Comparison of ENCODE assay signal across 24 cellular contexts in genomic region chr2:165275932-165276331, GRCh38. TPM values are rescaled to one million over a fixed set of nuclear protein-coding genes. Genes with fewer than 3 reads are reported as not detected.
"Had no signal": no experiment of that assay in that cellular context is flagged by ENCODE, and none has a peak within 500 bp of the region (broad histone marks: within the 10 kb centered on the region; RNA-seq: fewer than 3 reads in every experiment).

No MANE protein-coding gene starts in this region.

- H3K27ac ChIP-seq: PC-9, Peyer's patch, SJCRH30, SK-N-MC had no signal

- H3K9me3 ChIP-seq: Peyer's patch, SJCRH30 had no signal

- H3K4me1 ChIP-seq: Peyer's patch, SJCRH30 had no signal

- DNase-seq: IMR-90, Karpas-422, KG1, MM.1S, NCI-H1092 treated with DMSO at 0.1 percent for 48 hours, NCI-H1436, NCI-H187, NCI-H2029, NCI-H2081 treated with DMSO at 0.1 percent for 48 hours, NCI-H2171, NCI-H226, NCI-H446, NCI-H510A, NCI-H524 treated with DMSO at 0.1 percent for 48 hours, NCI-H69, NCI-H774, OCI-M1, PC-9, Peyer's patch, SHP77 treated with DMSO at 0.1 percent for 48 hours, SJCRH30 had no signal

- ATAC-seq: HepG2, Right ventricle myocardium inferior had no signal

- H3K4me2 ChIP-seq: PC-9 had no signal

- H2AFZ ChIP-seq: PC-9 had no signal

- H3K4me3 ChIP-seq: PC-9, Peyer's patch, SJCRH30, SK-N-MC had no signal

- H3K36me3 ChIP-seq: Peyer's patch, SJCRH30 had no signal

- H3K27me3 ChIP-seq: Peyer's patch, SJCRH30 had no signal

RNA-seq across cellular contexts. Expression of gene SCN2A, which starts 36.7 kb away (rescaled TPM):
- total RNA-seq: SJCRH30 had no signal
